ENCODE assay signal across 15 cellular contexts in the genomic region with DNA sequence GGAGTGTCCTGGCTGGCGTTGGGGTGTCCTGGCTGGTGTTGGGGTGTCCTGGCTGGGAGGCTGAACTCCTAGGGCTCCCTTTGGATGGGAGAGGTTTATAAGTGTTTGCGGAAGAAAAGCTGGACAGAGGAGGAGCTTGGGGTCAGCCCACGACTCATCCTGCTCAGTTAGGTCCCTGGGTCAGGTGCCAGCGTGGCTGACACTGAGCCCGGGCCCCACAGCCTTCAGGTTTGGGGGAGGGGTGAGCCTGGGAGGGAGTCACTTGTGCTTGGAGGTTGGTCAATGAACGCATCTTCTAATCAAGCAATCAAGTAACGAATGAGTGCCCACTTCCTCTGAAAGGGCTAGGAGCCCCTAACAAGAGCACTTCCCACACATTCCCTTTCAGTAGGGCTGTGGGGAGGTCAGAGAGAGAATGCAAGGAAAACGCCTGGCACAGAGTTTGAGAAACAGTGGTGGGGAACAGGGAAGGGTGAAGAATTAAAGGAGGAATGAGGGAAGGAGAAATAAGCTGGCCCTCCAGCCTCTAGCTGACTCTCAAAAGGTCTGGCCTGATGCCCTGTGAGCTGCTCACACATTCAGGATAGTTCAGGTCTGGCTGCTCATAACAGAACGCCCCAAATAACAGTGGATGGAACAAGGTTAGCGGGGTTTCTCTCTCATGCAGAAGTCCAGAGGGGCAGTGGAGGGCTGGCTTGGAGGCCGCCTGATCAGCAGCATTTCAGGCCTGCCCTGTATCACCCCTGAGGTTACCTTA.
DNase-seq lines count a peak whose midpoint lies in the region; TF ChIP-seq lines count a peak whose summit lies in the region.
"Had no signal": no experiment of that assay in that cellular context is flagged by ENCODE, and none has a peak within 500 bp of the region (broad histone marks: within the 10 kb centered on the region; RNA-seq: fewer than 3 reads in every experiment).

No MANE protein-coding gene starts in this region.

- no peaks in the 10 kb centered on the region for H3K9me3 ChIP-seq in iPS-20b (ENCODE audit: insufficient read depth, low read depth, low read length)
- H3K9me3 ChIP-seq: A549, gastroesophageal sphincter, upper lobe of left lung had no signal

- DNase-seq in NCI-H146 (lab: John Stamatoyannopoulos, UW) (peak; percentile 27), NCI-H146 treated with DMSO at 0.1 percent for 48 hours (lab: John Stamatoyannopoulos, UW; ENCODE audit: unreplicated experiment) (no peak), substantia nigra (lab: John Stamatoyannopoulos, UW) (peak in 4 of 49 donors; percentile 8 to 43 (median 18)), T-helper 2 cell (no peak), T1000 (lab: John Stamatoyannopoulos, UW) (no peak)
- DNase-seq in activated CD4-positive, CD25-positive, alpha-beta regulatory T cell treated with anti-CD3 and anti-CD28 coated beads, Interleukin-2, amount 50 U/mL, for 72 hours = no peak
- DNase-seq: activated naive CD4-positive, alpha-beta T cell treated with anti-CD3 and anti-CD28 coated beads, Interleukin-2, amount 10 ng/mL, durations not matched to agents 7 days and 5 days; CD4-positive, alpha-beta memory T cell; NCI-H226; stimulated activated CD4-positive, alpha-beta T cell treated with anti-CD3 and anti-CD28 coated beads, Interleukin-1b, Interleukin-23, amount 100 ng/mL, for 48 hours had no signal

- H3K9ac ChIP-seq in iPS-20b (ENCODE audit: low read depth, low read length) = no peak overlapping the region

- H3K36me3 ChIP-seq in iPS-20b (ENCODE audit: insufficient read depth, low read depth, low read length) = no peaks in the 10 kb centered on the region
- H3K36me3 ChIP-seq: gastroesophageal sphincter, upper lobe of left lung had no signal

- peaks cover 3% of the 10 kb centered on the region; the same call in 1 of the 2 replicates for H3K4me1 ChIP-seq in iPS-20b (ENCODE audit: insufficient read depth, low read length)
- H3K4me1 ChIP-seq: A549 had no signal

- H3K27ac ChIP-seq in VCaP (peak overlapping the region; percentile 51; the same call in 1 of the 2 replicates), iPS-20b (ENCODE audit: low read length) (no peak overlapping the region), substantia nigra (ENCODE audit: low read depth, low read length, poor library complexity, severe bottlenecking) (peak overlapping the region; percentile 64)
- H3K27ac ChIP-seq: A549, gastroesophageal sphincter, upper lobe of left lung had no signal

- TF ChIP-seq CTCF in VCaP (conservative IDR thresholded peaks at IDR 0.05) = no peak

- peak overlapping the region; percentile 54; the same call in 1 of the 2 replicates for H3K4me3 ChIP-seq in iPS-20b (ENCODE audit: low read length)
- H3K4me3 ChIP-seq: A549, upper lobe of left lung had no signal

- peaks cover 9% of the 10 kb centered on the region for H3K27me3 ChIP-seq in iPS-20b (ENCODE audit: insufficient read depth, low read length)
- H3K27me3 ChIP-seq: upper lobe of left lung had no signal
